Comparison of ENCODE assay signal across 8 cellular contexts in the genomic region with DNA sequence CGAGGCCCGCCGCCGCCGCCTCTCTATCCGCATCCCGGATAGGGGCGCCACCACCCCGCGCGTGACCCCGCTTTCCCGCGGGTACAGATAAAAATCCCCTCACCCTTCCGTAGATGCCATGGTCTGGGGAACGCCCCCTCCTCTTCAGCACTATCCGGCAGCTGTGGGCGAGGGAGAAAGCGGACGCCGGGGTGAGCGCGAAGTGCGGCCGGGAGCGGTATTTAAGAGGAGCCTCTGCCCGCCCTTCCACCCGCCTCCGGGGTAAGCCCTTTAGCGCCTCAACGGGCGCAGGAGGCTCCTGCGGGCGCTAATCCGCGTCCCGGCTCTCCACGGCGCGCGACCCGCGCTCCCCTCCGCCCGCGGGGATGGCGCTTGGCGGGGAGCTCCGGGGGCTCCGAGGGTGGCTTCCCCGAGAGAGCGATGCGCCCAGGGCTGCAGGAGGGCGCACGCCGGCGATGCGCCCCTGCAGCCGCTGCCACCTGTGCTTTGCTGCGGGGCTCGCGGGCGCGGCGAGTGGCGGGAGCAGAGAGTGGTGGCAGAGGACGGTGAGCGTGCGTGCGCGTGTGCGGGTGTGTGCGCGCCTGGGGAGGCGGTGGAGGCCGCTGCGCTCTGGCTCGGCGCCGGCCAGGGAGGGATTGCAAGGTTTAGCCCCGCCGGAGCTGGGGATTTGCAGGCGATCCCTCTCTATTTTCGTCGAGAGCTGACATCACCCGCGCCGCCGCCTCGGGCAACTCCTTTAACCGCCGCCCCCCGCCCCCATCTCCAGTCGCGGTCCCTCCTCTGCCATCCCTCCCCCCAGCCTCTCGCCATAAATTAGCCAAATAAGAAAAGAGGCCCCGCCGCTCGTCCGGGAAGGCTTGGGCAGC. TPM values are rescaled to one million over a fixed set of nuclear protein-coding genes. Genes with fewer than 3 reads are reported as not detected.
DNase-seq lines count a peak whose midpoint lies in the region; ATAC-seq lines count a peak whose summit lies in the region.

A gene (minus strand): TSS at position 712 of the 866 bp plus-strand sequence. CDS start 592 bp downstream, at position 120.

- ATAC-seq in left lobe of liver, result peak; percentile 29

- no peaks in the 10 kb centered on the region for H3K9me3 ChIP-seq in stomach smooth muscle (ENCODE audit: control insufficient read depth in 2 of 2, low read length in 2 of 2)

- no peak within 1 kb of the TSS for H3K27ac ChIP-seq in stomach smooth muscle (ENCODE audit: low read length)

- H3K4me3 ChIP-seq in stomach smooth muscle (ENCODE audit: low read length in 2 of 2), result peak within 1 kb of the TSS; percentile 61 to 74

- H3K9ac ChIP-seq in stomach smooth muscle (ENCODE audit: low read length in 2 of 2), result no peak within 1 kb of the TSS

- peak; percentile 5 for DNase-seq in NCI-H510A treated with DMSO at 0.1 percent for 48 hours (lab: John Stamatoyannopoulos, UW)
- DNase-seq in NCI-H510A (lab: John Stamatoyannopoulos, UW), result no peak
- peak; percentile 45 to 81 for DNase-seq in NCI-H446 (lab: John Stamatoyannopoulos, UW)
- DNase-seq in cerebellar cortex (ENCODE audit: low spot score), result peak; percentile 66
- no peak for DNase-seq in left lobe of liver (ENCODE audit: low spot score)
- no peak for DNase-seq in OCI-M2 (lab: John Stamatoyannopoulos, UW; ENCODE audit: unreplicated experiment)
- no peak for DNase-seq in DMS153 (lab: John Stamatoyannopoulos, UW)

- H3K27me3 ChIP-seq in stomach smooth muscle (ENCODE audit: control insufficient read depth in 1 of 2, insufficient read depth in 2 of 2, low read length in 2 of 2), result peaks cover 27 to 64% of the 10 kb centered on the region in 2 donors

- H3K4me1 ChIP-seq in stomach smooth muscle (ENCODE audit: control insufficient read depth, insufficient read depth, low read length), result peaks cover 25% of the 10 kb centered on the region

- H3K36me3 ChIP-seq in stomach smooth muscle (ENCODE audit: control insufficient read depth in 2 of 2, insufficient read depth in 2 of 2, low read length in 2 of 2), result no peaks in the 10 kb centered on the region

RNA-seq across cellular contexts. Expression of the gene that starts here (rescaled TPM):
- 9.1 TPM for total RNA-seq in left lobe of liver

Comparison
In these comparisons a context has a peak if more than half of its experiments do, and no peak if none do; other contexts are left out.
1. DNase-seq: peak in NCI-H510A treated with DMSO at 0.1 percent for 48 hours (single experiment), NCI-H446 (2 of 2) and cerebellar cortex (single experiment); none in NCI-H510A (single experiment), left lobe of liver (single experiment), OCI-M2 (single experiment) and DMS153 (single experiment).